ENCODE assay signal across 21 cellular contexts in genomic region chr5:157024213-157024959, GRCh38. TPM values are rescaled to one million over a fixed set of nuclear protein-coding genes. Genes with fewer than 3 reads are reported as not detected.
DNase-seq lines count a peak whose midpoint lies in the region; ATAC-seq and TF ChIP-seq lines count a peak whose summit lies in the region.
"Had no signal": no experiment of that assay in that cellular context is flagged by ENCODE, and none has a peak within 500 bp of the region (broad histone marks: within the 10 kb centered on the region; RNA-seq: fewer than 3 reads in every experiment).

No MANE protein-coding gene starts in this region.

- no peaks in the 10 kb centered on the region for H3K36me3 ChIP-seq in BE2C
- H3K36me3 ChIP-seq: heart left ventricle, left lung, right lobe of liver had no signal

- peak overlapping the region; percentile 29 for H3K4me3 Mint-ChIP-seq in activated CD4-positive, alpha-beta T cell treated with anti-CD3 and anti-CD28 coated beads, Interleukin-2, amount 10 ng/mL, durations not matched to agents 7 days and 5 days
- peak overlapping the region; percentile 3 for H3K4me3 Mint-ChIP-seq in activated T-helper 2 cell treated with anti-CD3 and anti-CD28 coated beads, Interferon-gamma antibody, Interleukin-2, Interleukin-4, amounts not matched to agents 10 μg/mL and 5 μg/mL and 100 μg/mL, durations not matched to agents 14 hours and 24 hours and 36 hours (ENCODE audit: low read depth)
- peak overlapping the region; percentile 75 for H3K4me3 Mint-ChIP-seq in natural killer cell treated with Interleukin-12 subunit alpha and Interleukin-12 subunit beta and Interleukin-15 and Interleukin-18, amount 100 ng/mL, for 72 hours
- H3K4me3 Mint-ChIP-seq: mesothelial cell of epicardium, nephron progenitor cell had no signal

- peak overlapping the region; percentile 31 for H3K4me3 ChIP-seq in LNCaP clone FGC (ENCODE audit: low read depth, low read length)
- H3K4me3 ChIP-seq in BE2C (ENCODE audit: low read depth, low read length): no peak overlapping the region
- H3K4me3 ChIP-seq: heart left ventricle, left lung, right lobe of liver had no signal

- H3K9me3 ChIP-seq in BE2C: no peaks in the 10 kb centered on the region
- H3K9me3 ChIP-seq: left lung, right lobe of liver had no signal

- POLR2A ChIA-PET in activated CD4-positive, alpha-beta T cell treated with anti-CD3 and anti-CD28 coated beads, Interleukin-2, amount 10 ng/mL, durations not matched to agents 7 days and 5 days (lab: Charles Lee): interaction anchor here (1.6 kb wide), 1 partner anchor 118 kb away, joined by 6 read pairs; the partner anchor contains the start of gene MED7

- CTCF ChIA-PET in activated CD4-positive, alpha-beta T cell treated with anti-CD3 and anti-CD28 coated beads, Interleukin-2, amount 10 ng/mL, durations not matched to agents 7 days and 5 days (lab: Charles Lee): interaction anchor here (0.6 to 1.4 kb wide), 8 partner anchors 11 to 438 kb away, joined by 3 to 5 read pairs (median 3); partner anchors contain the start of gene HAVCR2

- H3K27me3 ChIP-seq in BE2C: no peaks in the 10 kb centered on the region
- H3K27me3 ChIP-seq: heart left ventricle, left lung, right lobe of liver had no signal

- intact Hi-C loops in activated T-helper 2 cell treated with anti-CD3 and anti-CD28 coated beads, Interferon-gamma antibody, Interleukin-2, Interleukin-4, amounts not matched to agents 10 μg/mL and 5 μg/mL and 100 μg/mL, durations not matched to agents 14 hours and 24 hours and 36 hours (cut with micrococcal nuclease): loop anchor here (2.0 kb wide), 3 partner anchors 20 to 76 kb away; no protein-coding TSS in a partner anchor

- peaks cover 37% of the 10 kb centered on the region for H3K36me3 Mint-ChIP-seq in activated CD4-positive, alpha-beta T cell treated with anti-CD3 and anti-CD28 coated beads, Interleukin-2, amount 10 ng/mL, durations not matched to agents 7 days and 5 days (ENCODE audit: low read depth)
- H3K36me3 Mint-ChIP-seq in activated T-helper 2 cell treated with anti-CD3 and anti-CD28 coated beads, Interferon-gamma antibody, Interleukin-2, Interleukin-4, amounts not matched to agents 10 μg/mL and 5 μg/mL and 100 μg/mL, durations not matched to agents 14 hours and 24 hours and 36 hours (ENCODE audit: low read depth): peaks cover 28% of the 10 kb centered on the region
- H3K36me3 Mint-ChIP-seq in natural killer cell treated with Interleukin-12 subunit alpha and Interleukin-12 subunit beta and Interleukin-15 and Interleukin-18, amount 100 ng/mL, for 72 hours: peaks cover 13% of the 10 kb centered on the region
- H3K36me3 Mint-ChIP-seq: mesothelial cell of epicardium had no signal

- TF ChIP-seq CTCF in LNCaP clone FGC (IDR thresholded peaks at IDR 0.05; ENCODE audit: control insufficient read depth, extremely low read depth, insufficient read depth) (no peak), BE2C (IDR thresholded peaks at IDR 0.05; ENCODE audit: low read depth, low read length) (no peak)

- no peak for DNase-seq in activated CD4-positive, alpha-beta T cell treated with anti-CD3 and anti-CD28 coated beads, Interleukin-2, amount 10 ng/mL, durations not matched to agents 7 days and 5 days
- DNase-seq in activated CD4-positive, alpha-beta T cell treated with anti-CD3 and anti-CD28 coated beads, Interleukin-2, amount 50 U/mL, for 4 hours: no peak
- DNase-seq in LNCaP clone FGC (ENCODE audit: low read depth) (peak; percentile 98), NOMO-1 treated with dmso at 0.1 percent for 144 hours (lab: John Stamatoyannopoulos, UW; ENCODE audit: unreplicated experiment) (no peak), BE2C (no peak), globus pallidus (ENCODE audit: low spot score) (no peak)
- no peak for DNase-seq in activated T-helper 2 cell treated with anti-CD3 and anti-CD28 coated beads, Interferon-gamma antibody, Interleukin-2, Interleukin-4, amounts not matched to agents 10 μg/mL and 5 μg/mL and 100 μg/mL, durations not matched to agents 14 hours and 24 hours and 36 hours (ENCODE audit: low spot score)
- peak; percentile 61 for DNase-seq in natural killer cell treated with Interleukin-12 subunit alpha and Interleukin-12 subunit beta and Interleukin-15 and Interleukin-18, amount 100 ng/mL, for 72 hours (ENCODE audit: low spot score)
- DNase-seq: activated CD4-positive, alpha-beta T cell treated with anti-CD3 and anti-CD28 coated beads, Interleukin-2, amount 50 U/mL, for 1 hour; anterior cingulate cortex; heart left ventricle; left lung; MV-4-11; NCI-H1694 treated with DMSO at 0.1 percent for 48 hours; NCI-H69; nephron progenitor cell; right lobe of liver had no signal

- no peak for ATAC-seq in natural killer cell treated with Interleukin-12 subunit alpha and Interleukin-12 subunit beta and Interleukin-15 and Interleukin-18, amount 100 ng/mL, for 72 hours
- ATAC-seq: left lung had no signal

- no peaks in the 10 kb centered on the region for H3K4me1 ChIP-seq in BE2C
- H3K4me1 ChIP-seq: left lung, parathyroid adenoma, right lobe of liver had no signal

- H3K4me1 Mint-ChIP-seq in activated CD4-positive, alpha-beta T cell treated with anti-CD3 and anti-CD28 coated beads, Interleukin-2, amount 10 ng/mL, durations not matched to agents 7 days and 5 days: peaks cover 72% of the 10 kb centered on the region
- H3K4me1 Mint-ChIP-seq in activated T-helper 2 cell treated with anti-CD3 and anti-CD28 coated beads, Interferon-gamma antibody, Interleukin-2, Interleukin-4, amounts not matched to agents 10 μg/mL and 5 μg/mL and 100 μg/mL, durations not matched to agents 14 hours and 24 hours and 36 hours (ENCODE audit: low read depth): peaks cover 80% of the 10 kb centered on the region
- H3K4me1 Mint-ChIP-seq in natural killer cell treated with Interleukin-12 subunit alpha and Interleukin-12 subunit beta and Interleukin-15 and Interleukin-18, amount 100 ng/mL, for 72 hours (ENCODE audit: low read depth in 2 of 2): peaks cover 69 to 78% of the 10 kb centered on the region in 2 donors
- H3K4me1 Mint-ChIP-seq: mesothelial cell of epicardium, nephron progenitor cell had no signal

- peaks cover 16% of the 10 kb centered on the region for H3K9me3 Mint-ChIP-seq in activated CD4-positive, alpha-beta T cell treated with anti-CD3 and anti-CD28 coated beads, Interleukin-2, amount 10 ng/mL, durations not matched to agents 7 days and 5 days
- peaks cover 14% of the 10 kb centered on the region for H3K9me3 Mint-ChIP-seq in activated T-helper 2 cell treated with anti-CD3 and anti-CD28 coated beads, Interferon-gamma antibody, Interleukin-2, Interleukin-4, amounts not matched to agents 10 μg/mL and 5 μg/mL and 100 μg/mL, durations not matched to agents 14 hours and 24 hours and 36 hours
- H3K9me3 Mint-ChIP-seq in natural killer cell treated with Interleukin-12 subunit alpha and Interleukin-12 subunit beta and Interleukin-15 and Interleukin-18, amount 100 ng/mL, for 72 hours: peaks cover 4% of the 10 kb centered on the region
- H3K9me3 Mint-ChIP-seq: mesothelial cell of epicardium, nephron progenitor cell had no signal

- no peaks in the 10 kb centered on the region for H3K27me3 Mint-ChIP-seq in activated CD4-positive, alpha-beta T cell treated with anti-CD3 and anti-CD28 coated beads, Interleukin-2, amount 10 ng/mL, durations not matched to agents 7 days and 5 days
- H3K27me3 Mint-ChIP-seq in activated T-helper 2 cell treated with anti-CD3 and anti-CD28 coated beads, Interferon-gamma antibody, Interleukin-2, Interleukin-4, amounts not matched to agents 10 μg/mL and 5 μg/mL and 100 μg/mL, durations not matched to agents 14 hours and 24 hours and 36 hours (ENCODE audit: low read depth): no peaks in the 10 kb centered on the region
- H3K27me3 Mint-ChIP-seq in natural killer cell treated with Interleukin-12 subunit alpha and Interleukin-12 subunit beta and Interleukin-15 and Interleukin-18, amount 100 ng/mL, for 72 hours: no peaks in the 10 kb centered on the region

- H3K27ac Mint-ChIP-seq in activated CD4-positive, alpha-beta T cell treated with anti-CD3 and anti-CD28 coated beads, Interleukin-2, amount 10 ng/mL, durations not matched to agents 7 days and 5 days: peak overlapping the region; percentile 87
- peak overlapping the region; percentile 89 for H3K27ac Mint-ChIP-seq in activated T-helper 2 cell treated with anti-CD3 and anti-CD28 coated beads, Interferon-gamma antibody, Interleukin-2, Interleukin-4, amounts not matched to agents 10 μg/mL and 5 μg/mL and 100 μg/mL, durations not matched to agents 14 hours and 24 hours and 36 hours
- peak overlapping the region; percentile 89 to 91 for H3K27ac Mint-ChIP-seq in natural killer cell treated with Interleukin-12 subunit alpha and Interleukin-12 subunit beta and Interleukin-15 and Interleukin-18, amount 100 ng/mL, for 72 hours
- H3K27ac Mint-ChIP-seq: mesothelial cell of epicardium had no signal

RNA-seq across cellular contexts. Expression of gene HAVCR1, which starts 34.5 kb away (rescaled TPM):
- 1 to 10 TPM; 1.5 to 2.0 TPM for total RNA-seq in activated CD4-positive, alpha-beta T cell treated with anti-CD3 and anti-CD28 coated beads, Interleukin-2, amount 10 ng/mL, durations not matched to agents 7 days and 5 days
- 0.64 and 1.2 TPM in 2 replicates for total RNA-seq in activated T-helper 2 cell treated with anti-CD3 and anti-CD28 coated beads, Interferon-gamma antibody, Interleukin-2, Interleukin-4, amounts not matched to agents 10 μg/mL and 5 μg/mL and 100 μg/mL, durations not matched to agents 14 hours and 24 hours and 36 hours
- total RNA-seq in natural killer cell treated with Interleukin-12 subunit alpha and Interleukin-12 subunit beta and Interleukin-15 and Interleukin-18, amount 100 ng/mL, for 72 hours: 10 to 100 TPM; 23.9 to 26.5 TPM
- 0.77 TPM for polyA plus RNA-seq in BE2C (2012; ENCODE audit: insufficient read depth, insufficient read length, low read depth)
- total RNA-seq: A673 had no signal
- polyA plus RNA-seq: BJ, heart left ventricle had no signal

Comparison
In these comparisons a context has a peak if more than half of its experiments do, and no peak if none do; other contexts are left out.
1. DNase-seq: peak in LNCaP clone FGC (single experiment) and natural killer cell treated with Interleukin-12 subunit alpha and Interleukin-12 subunit beta and Interleukin-15 and Interleukin-18, amount 100 ng/mL, for 72 hours (single experiment); none in activated CD4-positive, alpha-beta T cell treated with anti-CD3 and anti-CD28 coated beads, Interleukin-2, amount 10 ng/mL, durations not matched to agents 7 days and 5 days (single experiment), activated CD4-positive, alpha-beta T cell treated with anti-CD3 and anti-CD28 coated beads, Interleukin-2, amount 50 U/mL, for 4 hours (0 of 2), activated T-helper 2 cell treated with anti-CD3 and anti-CD28 coated beads, Interferon-gamma antibody, Interleukin-2, Interleukin-4, amounts not matched to agents 10 μg/mL and 5 μg/mL and 100 μg/mL, durations not matched to agents 14 hours and 24 hours and 36 hours (single experiment), NOMO-1 treated with dmso at 0.1 percent for 144 hours (single experiment), BE2C (single experiment) and globus pallidus (single experiment).
2. H3K4me3 Mint-ChIP-seq: peak in every context shown above with its lines; median percentile 75 in natural killer cell treated with Interleukin-12 subunit alpha and Interleukin-12 subunit beta and Interleukin-15 and Interleukin-18, amount 100 ng/mL, for 72 hours; 29 in activated CD4-positive, alpha-beta T cell treated with anti-CD3 and anti-CD28 coated beads, Interleukin-2, amount 10 ng/mL, durations not matched to agents 7 days and 5 days; 3 in activated T-helper 2 cell treated with anti-CD3 and anti-CD28 coated beads, Interferon-gamma antibody, Interleukin-2, Interleukin-4, amounts not matched to agents 10 μg/mL and 5 μg/mL and 100 μg/mL, durations not matched to agents 14 hours and 24 hours and 36 hours.
3. RNA of gene HAVCR1, which starts 34.5 kb away (total RNA-seq): 23.9 to 26.5 TPM in natural killer cell treated with Interleukin-12 subunit alpha and Interleukin-12 subunit beta and Interleukin-15 and Interleukin-18, amount 100 ng/mL, for 72 hours; 1.5 to 2.0 TPM in activated CD4-positive, alpha-beta T cell treated with anti-CD3 and anti-CD28 coated beads, Interleukin-2, amount 10 ng/mL, durations not matched to agents 7 days and 5 days and 0.64 to 1.2 TPM in activated T-helper 2 cell treated with anti-CD3 and anti-CD28 coated beads, Interferon-gamma antibody, Interleukin-2, Interleukin-4, amounts not matched to agents 10 μg/mL and 5 μg/mL and 100 μg/mL, durations not matched to agents 14 hours and 24 hours and 36 hours; every median in the first group is over 4 times any median in the second.
4. Peak in every context shown above with its lines, with median percentiles within 50 percentile points of each other: H3K27ac Mint-ChIP-seq.